ENCODE assay signal across 8 cellular contexts in the genomic region with DNA sequence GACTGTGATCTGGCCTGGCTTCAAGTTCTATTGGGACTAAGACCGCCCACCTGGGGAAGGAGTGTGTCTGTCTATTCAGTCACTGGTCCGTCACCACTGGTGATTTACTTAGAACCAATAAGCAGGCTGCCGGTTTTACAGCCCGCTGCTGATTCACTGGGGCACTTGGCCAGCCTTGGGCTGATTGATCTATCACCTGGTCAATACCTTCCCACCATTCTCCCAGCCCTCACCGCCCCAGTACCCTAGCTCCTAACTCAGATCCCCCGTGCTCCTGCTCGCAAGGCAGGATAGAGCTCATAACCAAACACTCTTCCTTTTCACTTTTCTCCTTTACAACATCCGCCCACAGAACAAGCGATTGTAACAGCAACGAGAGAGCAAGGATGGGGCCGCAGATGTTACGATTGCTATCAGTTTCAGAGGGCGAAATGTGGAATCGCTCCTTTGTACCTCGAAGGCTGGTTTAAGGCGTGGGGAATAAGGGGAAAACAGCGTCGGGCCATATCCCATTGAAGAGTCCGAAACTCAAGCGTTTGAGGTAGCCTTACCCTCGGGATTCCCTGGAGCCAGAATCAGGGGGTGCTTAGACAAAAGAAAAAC. TPM values are rescaled to one million over a fixed set of nuclear protein-coding genes. Genes with fewer than 3 reads are reported as not detected.
DNase-seq lines count a peak whose midpoint lies in the region; ATAC-seq and TF ChIP-seq lines count a peak whose summit lies in the region.

No MANE protein-coding gene starts in this region.

- H3K4me1 Mint-ChIP-seq in progenitor cell of endocrine pancreas (ENCODE audit: low read depth), result peaks cover 17% of the 10 kb centered on the region

- H3K27ac Mint-ChIP-seq in progenitor cell of endocrine pancreas, result peak overlapping the region; percentile 97

- peaks cover 28% of the 10 kb centered on the region for H3K36me3 ChIP-seq in adipocyte (ENCODE audit: control insufficient read depth, insufficient read depth, low read length, severe bottlenecking)
- H3K36me3 ChIP-seq in left ventricle myocardium inferior, result peaks cover 25% of the 10 kb centered on the region
- no peaks in the 10 kb centered on the region for H3K36me3 ChIP-seq in uterus

- peak overlapping the region; percentile 95 for H3K4me3 Mint-ChIP-seq in progenitor cell of endocrine pancreas (ENCODE audit: low read depth)

- H3K27ac ChIP-seq in left ventricle myocardium inferior (replicated peaks), result peak overlapping the region; percentile 78
- H3K27ac ChIP-seq in uterus, result peak overlapping the region; percentile 70 to 79

- DNase-seq in GM10266 (ENCODE audit: extremely low spot score) (peak; percentile 84), NCI-H1048 (lab: John Stamatoyannopoulos, UW) (peak; percentile 72), adipocyte (ENCODE audit: low read depth) (peak; percentile 94), left ventricle myocardium inferior (peak; percentile 19), progenitor cell of endocrine pancreas (ENCODE audit: low spot score, unreplicated experiment) (peak; percentile 62), uterus (peak in 1 of 2 donors; percentile 41)

- peak overlapping the region; percentile 92 for H3K9ac ChIP-seq in adipocyte (ENCODE audit: low read length)

- no peak for TF ChIP-seq POLR2A in uterus (IDR thresholded peaks at IDR 0.05)

- ATAC-seq in HG02588 (IDR thresholded peaks at IDR 0.05; ENCODE audit: unreplicated experiment) (peak; percentile 87), SK-N-SH treated with all-trans-retinoic acid at 6 μM for 48 hours (peak; percentile 94)

- H3K9me3 Mint-ChIP-seq in progenitor cell of endocrine pancreas (ENCODE audit: low read depth), result no peaks in the 10 kb centered on the region

- peaks cover 9% of the 10 kb centered on the region for H3K36me3 Mint-ChIP-seq in progenitor cell of endocrine pancreas (ENCODE audit: insufficient read depth)

- no peak for TF ChIP-seq CTCF in GM10266 (IDR thresholded peaks at IDR 0.05; ENCODE audit: control insufficient read depth, insufficient read depth, low read depth, missing control alignments)
- TF ChIP-seq CTCF in left ventricle myocardium inferior (IDR thresholded peaks at IDR 0.05; ENCODE audit: borderline replicate concordance), result no peak
- no peak for TF ChIP-seq CTCF in progenitor cell of endocrine pancreas (IDR thresholded peaks at IDR 0.05; ENCODE audit: unreplicated experiment)
- no peak for TF ChIP-seq CTCF in uterus (IDR thresholded peaks at IDR 0.05)

- H3K4me1 ChIP-seq in adipocyte (ENCODE audit: control insufficient read depth, insufficient read depth, low read length), result peaks cover 19% of the 10 kb centered on the region
- H3K4me1 ChIP-seq in left ventricle myocardium inferior, result peaks cover 19% of the 10 kb centered on the region
- peaks cover 0 to 3% of the 10 kb centered on the region in 2 donors for H3K4me1 ChIP-seq in uterus

- intact Hi-C loops in left ventricle myocardium inferior (cut with micrococcal nuclease), result no loop called here
- intact Hi-C loops in uterus (cut with DNase I; ENCODE audit: low total_unique reads), result no loop called here

- H3K27me3 Mint-ChIP-seq in progenitor cell of endocrine pancreas, result peaks cover 2% of the 10 kb centered on the region

- H3K27me3 ChIP-seq in adipocyte (replicated peaks; ENCODE audit: control insufficient read depth, insufficient read depth, low read length) (no peaks in the 10 kb centered on the region), left ventricle myocardium inferior (ENCODE audit: low read depth) (no peaks in the 10 kb centered on the region), uterus (no peaks in the 10 kb centered on the region)

- H3K9me3 ChIP-seq in adipocyte (ENCODE audit: control insufficient read depth, low read length), result no peaks in the 10 kb centered on the region
- no peaks in the 10 kb centered on the region for H3K9me3 ChIP-seq in left ventricle myocardium inferior (replicated peaks)
- no peaks in the 10 kb centered on the region for H3K9me3 ChIP-seq in uterus

- peak overlapping the region; percentile 91 for H3K4me3 ChIP-seq in adipocyte (ENCODE audit: low read length)
- peak overlapping the region; percentile 97 for H3K4me3 ChIP-seq in left ventricle myocardium inferior
- H3K4me3 ChIP-seq in uterus, result peak overlapping the region; percentile 69 to 86

TF ChIP-seq in SK-N-SH treated with all-trans-retinoic acid at 6 μM for 48 hours, 23 proteins besides CTCF, POLR2A, EP300 and RAD21 (continues in another document):
- TF ChIP-seq GLIS3 (CRISPR knock-in tag; IDR thresholded peaks at IDR 0.05), result no peak
- TF ChIP-seq, protein P1, sequence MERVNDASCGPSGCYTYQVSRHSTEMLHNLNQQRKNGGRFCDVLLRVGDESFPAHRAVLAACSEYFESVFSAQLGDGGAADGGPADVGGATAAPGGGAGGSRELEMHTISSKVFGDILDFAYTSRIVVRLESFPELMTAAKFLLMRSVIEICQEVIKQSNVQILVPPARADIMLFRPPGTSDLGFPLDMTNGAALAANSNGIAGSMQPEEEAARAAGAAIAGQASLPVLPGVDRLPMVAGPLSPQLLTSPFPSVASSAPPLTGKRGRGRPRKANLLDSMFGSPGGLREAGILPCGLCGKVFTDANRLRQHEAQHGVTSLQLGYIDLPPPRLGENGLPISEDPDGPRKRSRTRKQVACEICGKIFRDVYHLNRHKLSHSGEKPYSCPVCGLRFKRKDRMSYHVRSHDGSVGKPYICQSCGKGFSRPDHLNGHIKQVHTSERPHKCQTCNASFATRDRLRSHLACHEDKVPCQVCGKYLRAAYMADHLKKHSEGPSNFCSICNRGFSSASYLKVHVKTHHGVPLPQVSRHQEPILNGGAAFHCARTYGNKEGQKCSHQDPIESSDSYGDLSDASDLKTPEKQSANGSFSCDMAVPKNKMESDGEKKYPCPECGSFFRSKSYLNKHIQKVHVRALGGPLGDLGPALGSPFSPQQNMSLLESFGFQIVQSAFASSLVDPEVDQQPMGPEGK (CRISPR knock-in tag; IDR thresholded peaks at IDR 0.05; ENCODE audit: borderline replicate concordance), result no peak
- TF ChIP-seq, protein P2, sequence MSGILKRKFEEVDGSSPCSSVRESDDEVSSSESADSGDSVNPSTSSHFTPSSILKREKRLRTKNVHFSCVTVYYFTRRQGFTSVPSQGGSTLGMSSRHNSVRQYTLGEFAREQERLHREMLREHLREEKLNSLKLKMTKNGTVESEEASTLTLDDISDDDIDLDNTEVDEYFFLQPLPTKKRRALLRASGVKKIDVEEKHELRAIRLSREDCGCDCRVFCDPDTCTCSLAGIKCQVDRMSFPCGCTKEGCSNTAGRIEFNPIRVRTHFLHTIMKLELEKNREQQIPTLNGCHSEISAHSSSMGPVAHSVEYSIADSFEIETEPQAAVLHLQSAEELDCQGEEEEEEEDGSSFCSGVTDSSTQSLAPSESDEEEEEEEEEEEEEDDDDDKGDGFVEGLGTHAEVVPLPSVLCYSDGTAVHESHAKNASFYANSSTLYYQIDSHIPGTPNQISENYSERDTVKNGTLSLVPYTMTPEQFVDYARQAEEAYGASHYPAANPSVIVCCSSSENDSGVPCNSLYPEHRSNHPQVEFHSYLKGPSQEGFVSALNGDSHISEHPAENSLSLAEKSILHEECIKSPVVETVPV (CRISPR knock-in tag; IDR thresholded peaks at IDR 0.05), result no peak
- TF ChIP-seq, protein P3, sequence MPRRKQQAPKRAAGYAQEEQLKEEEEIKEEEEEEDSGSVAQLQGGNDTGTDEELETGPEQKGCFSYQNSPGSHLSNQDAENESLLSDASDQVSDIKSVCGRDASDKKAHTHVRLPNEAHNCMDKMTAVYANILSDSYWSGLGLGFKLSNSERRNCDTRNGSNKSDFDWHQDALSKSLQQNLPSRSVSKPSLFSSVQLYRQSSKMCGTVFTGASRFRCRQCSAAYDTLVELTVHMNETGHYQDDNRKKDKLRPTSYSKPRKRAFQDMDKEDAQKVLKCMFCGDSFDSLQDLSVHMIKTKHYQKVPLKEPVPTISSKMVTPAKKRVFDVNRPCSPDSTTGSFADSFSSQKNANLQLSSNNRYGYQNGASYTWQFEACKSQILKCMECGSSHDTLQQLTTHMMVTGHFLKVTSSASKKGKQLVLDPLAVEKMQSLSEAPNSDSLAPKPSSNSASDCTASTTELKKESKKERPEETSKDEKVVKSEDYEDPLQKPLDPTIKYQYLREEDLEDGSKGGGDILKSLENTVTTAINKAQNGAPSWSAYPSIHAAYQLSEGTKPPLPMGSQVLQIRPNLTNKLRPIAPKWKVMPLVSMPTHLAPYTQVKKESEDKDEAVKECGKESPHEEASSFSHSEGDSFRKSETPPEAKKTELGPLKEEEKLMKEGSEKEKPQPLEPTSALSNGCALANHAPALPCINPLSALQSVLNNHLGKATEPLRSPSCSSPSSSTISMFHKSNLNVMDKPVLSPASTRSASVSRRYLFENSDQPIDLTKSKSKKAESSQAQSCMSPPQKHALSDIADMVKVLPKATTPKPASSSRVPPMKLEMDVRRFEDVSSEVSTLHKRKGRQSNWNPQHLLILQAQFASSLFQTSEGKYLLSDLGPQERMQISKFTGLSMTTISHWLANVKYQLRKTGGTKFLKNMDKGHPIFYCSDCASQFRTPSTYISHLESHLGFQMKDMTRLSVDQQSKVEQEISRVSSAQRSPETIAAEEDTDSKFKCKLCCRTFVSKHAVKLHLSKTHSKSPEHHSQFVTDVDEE (CRISPR knock-in tag; IDR thresholded peaks at IDR 0.05), result no peak
- TF ChIP-seq OSR1 (CRISPR knock-in tag; IDR thresholded peaks at IDR 0.05), result no peak
- TF ChIP-seq SNAI2 (CRISPR knock-in tag; IDR thresholded peaks at IDR 0.05), result no peak
- TF ChIP-seq, protein P4, sequence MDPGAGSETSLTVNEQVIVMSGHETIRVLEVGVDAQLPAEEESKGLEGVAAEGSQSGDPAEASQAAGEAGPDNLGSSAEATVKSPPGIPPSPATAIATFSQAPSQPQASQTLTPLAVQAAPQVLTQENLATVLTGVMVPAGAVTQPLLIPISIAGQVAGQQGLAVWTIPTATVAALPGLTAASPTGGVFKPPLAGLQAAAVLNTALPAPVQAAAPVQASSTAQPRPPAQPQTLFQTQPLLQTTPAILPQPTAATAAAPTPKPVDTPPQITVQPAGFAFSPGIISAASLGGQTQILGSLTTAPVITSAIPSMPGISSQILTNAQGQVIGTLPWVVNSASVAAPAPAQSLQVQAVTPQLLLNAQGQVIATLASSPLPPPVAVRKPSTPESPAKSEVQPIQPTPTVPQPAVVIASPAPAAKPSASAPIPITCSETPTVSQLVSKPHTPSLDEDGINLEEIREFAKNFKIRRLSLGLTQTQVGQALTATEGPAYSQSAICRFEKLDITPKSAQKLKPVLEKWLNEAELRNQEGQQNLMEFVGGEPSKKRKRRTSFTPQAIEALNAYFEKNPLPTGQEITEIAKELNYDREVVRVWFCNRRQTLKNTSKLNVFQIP (CRISPR knock-in tag; IDR thresholded peaks at IDR 0.05; ENCODE audit: borderline replicate concordance, low read depth), result no peak
- TF ChIP-seq TCF4 (CRISPR knock-in tag; IDR thresholded peaks at IDR 0.05; ENCODE audit: borderline replicate concordance), result no peak
- TF ChIP-seq ZFP3 (CRISPR knock-in tag; IDR thresholded peaks at IDR 0.05), result no peak

RNA-seq across cellular contexts. Expression of a gene that starts 0.7 kb away (rescaled TPM):
- 13.9 TPM for total RNA-seq in left ventricle myocardium inferior
- total RNA-seq in progenitor cell of endocrine pancreas, result 99.9 and 103 TPM in 2 replicates
- 10 to 100 TPM; 19.1 to 90.1 (median 39.0) TPM for total RNA-seq in uterus

RNA-seq across cellular contexts. Expression of a gene that starts 6.8 kb away (rescaled TPM):
- total RNA-seq in left ventricle myocardium inferior, result not detected
- 1.7 and 2.4 TPM in 2 replicates for total RNA-seq in progenitor cell of endocrine pancreas
- total RNA-seq in uterus, result not detected

RNA-seq across cellular contexts. Expression of a gene that starts 20.5 kb away (rescaled TPM):
- 125 TPM for total RNA-seq in left ventricle myocardium inferior
- 88.5 and 99.0 TPM in 2 replicates for total RNA-seq in progenitor cell of endocrine pancreas
- total RNA-seq in uterus, result 100 to 1,000 TPM in 1 of 4 donors, 10 to 100 TPM in 3; 39.0 to 333 (median 48.6) TPM
